Comparison of ENCODE assay signal across 14 cellular contexts in the genomic region with DNA sequence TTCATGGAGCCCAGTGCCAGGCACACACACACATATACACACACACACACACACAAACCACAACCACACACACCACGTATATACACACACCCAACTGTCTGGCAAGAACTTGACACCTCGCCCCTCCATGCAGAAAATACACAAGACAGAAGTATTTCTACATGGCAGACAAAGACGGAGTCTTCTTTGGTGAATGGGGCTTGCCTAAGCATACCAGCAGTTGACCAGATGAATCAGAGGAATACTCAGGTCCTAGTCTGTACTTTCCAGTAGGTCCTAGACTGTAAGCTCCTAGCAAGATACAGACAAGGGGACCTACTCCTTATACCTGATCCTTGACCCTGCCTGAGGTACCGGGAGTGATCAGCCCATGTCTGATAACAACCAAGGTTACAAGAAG.
A peak's percentile ranks its signal among the peaks of the same experiment; 100 is the strongest.
DNase-seq lines count a peak whose midpoint lies in the region; ATAC-seq, FAIRE-seq and TF ChIP-seq lines count a peak whose summit lies in the region.
"Had no signal": no experiment of that assay in that cellular context is flagged by ENCODE, and none has a peak within 500 bp of the region (broad histone marks: within the 10 kb centered on the region; RNA-seq: fewer than 3 reads in every experiment).

No MANE protein-coding gene starts in this region.

- no peak for FAIRE-seq in frontal cortex (lab: Jason Lieb, UNC)
- FAIRE-seq: A204.1, pancreas had no signal

- H3K9me3 Mint-ChIP-seq in brain: no peaks in the 10 kb centered on the region
- H3K9me3 Mint-ChIP-seq: CD14-positive monocyte had no signal

- H3K36me3 Mint-ChIP-seq in brain: no peaks in the 10 kb centered on the region

- no peaks in the 10 kb centered on the region for H3K36me3 ChIP-seq in left lung
- H3K36me3 ChIP-seq: pancreas, SJCRH30 had no signal

- H3K4me3 ChIP-seq in left lung: no peak overlapping the region
- H3K4me3 ChIP-seq: pancreas, SJCRH30 had no signal

- DNase-seq in NCI-H2196 (lab: John Stamatoyannopoulos, UW; ENCODE audit: unreplicated experiment) (peak; percentile 41), NCI-H2196 treated with DMSO at 0.1 percent for 48 hours (lab: John Stamatoyannopoulos, UW; ENCODE audit: unreplicated experiment) (no peak), left lung (no peak), superior temporal gyrus (ENCODE audit: extremely low spot score) (peak; percentile 35), NCI-H1092 treated with DMSO at 0.1 percent for 48 hours (lab: John Stamatoyannopoulos, UW) (no peak), frontal cortex (ENCODE audit: low spot score in 2 of 2) (no peak)
- DNase-seq: activated naive CD4-positive, alpha-beta T cell treated with anti-CD3 and anti-CD28 coated beads, Interleukin-2, amount 50 U/mL, for 16 hours; hippocampal formation had no signal

- TF ChIP-seq CTCF in brain (conservative IDR thresholded peaks at IDR 0.05) (no peak), left lung (IDR thresholded peaks at IDR 0.05) (no peak)

- peak overlapping the region in 1 of 2 donors; percentile 56 for H3K27ac ChIP-seq in left lung
- H3K27ac ChIP-seq: SJCRH30 had no signal

- H3K4me1 ChIP-seq in left lung: peaks cover 27 to 41% of the 10 kb centered on the region in 2 donors

- no peaks in the 10 kb centered on the region for H3K27me3 Mint-ChIP-seq in brain

- peaks cover 88% of the 10 kb centered on the region for H3K4me1 Mint-ChIP-seq in brain

- ATAC-seq in left lung (peak; percentile 10), GM18909 (IDR thresholded peaks at IDR 0.05; ENCODE audit: poor library complexity, unreplicated experiment) (no peak)

- H3K9me3 ChIP-seq in left lung: no peaks in the 10 kb centered on the region
- H3K9me3 ChIP-seq: pancreas, SJCRH30 had no signal

- no peaks in the 10 kb centered on the region for H3K27me3 ChIP-seq in left lung
- H3K27me3 ChIP-seq: pancreas, SJCRH30 had no signal

- no peak overlapping the region for H3K4me3 Mint-ChIP-seq in brain
- H3K4me3 Mint-ChIP-seq: CD14-positive monocyte had no signal

- intact Hi-C loops in left lung (cut with DNase I): no loop called here

- peak overlapping the region; percentile 51 to 88 (median 80) for H3K27ac Mint-ChIP-seq in brain

Comparison
In these comparisons a context has a peak if more than half of its experiments do, and no peak if none do; other contexts are left out.
1. DNase-seq: peak in NCI-H2196 (single experiment) and superior temporal gyrus (single experiment); none in NCI-H2196 treated with DMSO at 0.1 percent for 48 hours (single experiment), left lung (0 of 2), NCI-H1092 treated with DMSO at 0.1 percent for 48 hours (single experiment) and frontal cortex (0 of 2).